ENCODE assay signal across 9 cellular contexts in the genomic region with DNA sequence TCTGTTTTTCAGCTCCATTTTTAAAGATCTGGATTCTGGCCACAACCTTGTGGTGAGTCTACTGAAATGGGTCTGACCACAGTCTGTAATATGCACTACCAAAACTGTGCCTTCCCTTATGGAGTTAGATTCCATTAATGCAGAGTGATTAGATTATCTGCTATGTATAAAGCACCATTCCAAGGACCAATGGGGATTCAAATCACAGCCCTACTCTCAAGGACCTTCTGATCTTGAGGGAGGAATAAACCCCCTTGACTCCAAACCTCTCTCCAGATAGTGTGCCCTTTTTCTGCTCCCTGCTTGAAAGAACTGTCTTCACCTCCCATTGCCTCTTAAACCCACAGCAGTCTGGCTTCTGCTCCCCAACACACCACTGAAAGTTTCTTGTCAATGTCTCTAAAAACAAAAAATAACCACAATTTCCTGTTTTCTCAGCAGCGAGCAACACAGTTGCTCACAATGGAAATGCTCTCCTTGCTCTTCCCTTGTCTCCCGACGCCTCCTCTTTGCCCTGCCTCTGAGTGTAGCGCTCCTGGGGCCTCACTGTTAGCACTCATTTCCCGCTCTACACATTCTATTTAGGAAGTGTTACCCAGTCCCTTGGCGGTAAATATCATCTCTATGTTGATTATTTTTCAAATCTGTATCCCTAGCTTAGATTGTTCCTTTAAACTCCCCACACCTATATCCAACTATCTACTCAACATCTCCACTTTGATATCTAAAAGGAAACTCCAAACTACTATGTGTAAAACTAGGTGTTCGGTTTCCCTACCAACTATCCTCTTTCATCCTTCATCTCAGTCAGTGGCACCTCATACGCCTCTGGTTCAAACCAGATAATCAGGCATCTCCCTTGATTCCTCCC. TPM values are rescaled to one million over a fixed set of nuclear protein-coding genes. Genes with fewer than 3 reads are reported as not detected.
A peak's percentile ranks its signal among the peaks of the same experiment; 100 is the strongest.
DNase-seq lines count a peak whose midpoint lies in the region; ATAC-seq, FAIRE-seq and TF ChIP-seq lines count a peak whose summit lies in the region.
"Had no signal": no experiment of that assay in that cellular context is flagged by ENCODE, and none has a peak within 500 bp of the region (broad histone marks: within the 10 kb centered on the region; RNA-seq: fewer than 3 reads in every experiment).

No MANE protein-coding gene starts in this region.

- H3K4me3 ChIP-seq in GM12865 (ENCODE audit: low read depth, low read length) = no peak overlapping the region
- H3K4me3 ChIP-seq in astrocyte of the spinal cord (ENCODE audit: low read depth, low read length) = no peak overlapping the region
- no peak overlapping the region for H3K4me3 ChIP-seq in HepG2 (replicated peaks in 1 of 3; ENCODE audit: insufficient read depth in 1 of 3, low read depth in 2 of 3, low read length in 3 of 3)

- no peak overlapping the region for H3K9ac ChIP-seq in HepG2 (ENCODE audit: insufficient read depth, low read depth, low read length)

- no peaks in the 10 kb centered on the region for H3K4me1 ChIP-seq in HepG2 (ENCODE audit: insufficient read depth, low read length)

- ATAC-seq in GM21447 (IDR thresholded peaks at IDR 0.05; ENCODE audit: unreplicated experiment) (peak; percentile 94), HepG2 (no peak)

- TF ChIP-seq EP300 in HepG2 (IDR thresholded peaks at IDR 0.05; ENCODE audit: low read depth in 2 of 2, low read length in 2 of 2) = no peak
- TF ChIP-seq EP300 in HepG2 (CRISPR knock-in tag; IDR thresholded peaks at IDR 0.05; ENCODE audit: borderline replicate concordance) = no peak

- H4K20me1 ChIP-seq in HepG2 (ENCODE audit: insufficient read depth, low read length) = no peaks in the 10 kb centered on the region

- no peak for TF ChIP-seq RAD21 in HepG2 (CRISPR knock-in tag; IDR thresholded peaks at IDR 0.05)

- H3K36me3 ChIP-seq in HepG2 (replicated peaks in 1 of 2; ENCODE audit: control insufficient read depth in 1 of 2, insufficient read depth in 2 of 2, low read length in 2 of 2) = no peaks in the 10 kb centered on the region

- no peak overlapping the region for H2AFZ ChIP-seq in HepG2 (ENCODE audit: low read length)

- no peaks in the 10 kb centered on the region for H3K27me3 ChIP-seq in HepG2 (ENCODE audit: control insufficient read depth in 1 of 2, insufficient read depth in 2 of 2, low read length in 2 of 2)

- no peak overlapping the region for H3K4me2 ChIP-seq in HepG2 (ENCODE audit: low read depth, low read length)

- DNase-seq in GM12865 (ENCODE audit: low read depth) (peak; percentile 75), HT1080 (ENCODE audit: low read depth) (peak; percentile 29), astrocyte of the spinal cord (ENCODE audit: low read depth, low spot score) (peak; percentile 83), DMS53 treated with DMSO at 0.1 percent for 48 hours (lab: John Stamatoyannopoulos, UW; ENCODE audit: unreplicated experiment) (no peak), HuH-7 (ENCODE audit: low spot score) (no peak), LoVo (ENCODE audit: low spot score) (no peak), HepG2 (ENCODE audit: low spot score) (no peak)

- no peaks in the 10 kb centered on the region for H3K79me2 ChIP-seq in HepG2 (ENCODE audit: insufficient read depth, low read length)

- TF ChIP-seq POLR2A in HepG2 (IDR thresholded peaks at IDR 0.05; ENCODE audit: insufficient read depth in 1 of 2, low read depth in 2 of 2, low read length in 2 of 2) = no peak

- no peak for TF ChIP-seq CTCF in GM12865 (IDR thresholded peaks at IDR 0.05; ENCODE audit: insufficient read depth, low read depth, low read length, missing control alignments)
- no peak for TF ChIP-seq CTCF in astrocyte of the spinal cord (IDR thresholded peaks at IDR 0.05; ENCODE audit: low read depth, low read length)
- no peak for TF ChIP-seq CTCF in HepG2 (CRISPR knock-in tag; IDR thresholded peaks at IDR 0.05)

- under 1% methylated on average over 8 of the region's 8 CpGs for WGBS in HepG2 (ENCODE audit: low lambda C conversion rate)

- POLR2A ChIA-PET in HepG2 (lab: Yijun Ruan, JAX) = no interaction called here

- no TSS peak for BruUV-seq in HepG2 (replicated peaks; lab: Mats Ljungman, UMichigan)

- in situ Hi-C loops in astrocyte of the spinal cord (cut with HindIII; ENCODE audit: low sequenced_read_pairs) (no loop called here), HepG2 (cut with HindIII; ENCODE audit: extremely low pct_ligation_motif_present, low pct_unique_long_range_greater_than_20kb) (no loop called here)

- CTCF ChIA-PET in HepG2 (lab: Yijun Ruan, JAX; ENCODE audit: low intra/inter-chr PET ratio, low total read pairs) = no interaction called here

- no peaks in the 10 kb centered on the region for H3K9me3 ChIP-seq in HepG2 (ENCODE audit: low read length)

- no peak overlapping the region for H3K27ac ChIP-seq in HepG2 (ENCODE audit: extremely low read length, insufficient read depth, low read length)

- intact Hi-C loops in HepG2 (cut with micrococcal nuclease; ENCODE audit: unreplicated experiment) = no loop called here

- FAIRE-seq in HepG2 (lab: Jason Lieb, UNC) = no peak
- FAIRE-seq: endometrium had no signal

TF ChIP-seq in HepG2, 621 proteins besides CTCF, POLR2A, EP300 and RAD21 (continues in another document):
- TF ChIP-seq ZNF83 (CRISPR knock-in tag; IDR thresholded peaks at IDR 0.05; ENCODE audit: borderline replicate concordance) = no peak
- no peak for TF ChIP-seq ZNF644 (CRISPR knock-in tag; IDR thresholded peaks at IDR 0.05; ENCODE audit: low read depth)

RNA-seq across cellular contexts. Expression of a gene that starts 13.6 kb away (rescaled TPM):
- total RNA-seq in HT1080 (2014; rRNA removed; shearing (Covaris generic)) = 10.5 and 15.3 TPM in 2 replicates
- 10.0 and 10.7 TPM in 2 replicates for polyA plus RNA-seq in HT1080 (2015; cell fraction: cytosol; rRNA removed)
- polyA plus RNA-seq in HT1080 (2015; cell fraction: nucleus; rRNA removed) = 23.8 and 28.1 TPM in 2 replicates
- total RNA-seq in HepG2 (2016; rRNA removed; fragmentation: Illumina TruSeq; extraction: Trizol) = 0.11 TPM in 1 of 2 replicates, not detected in the other
- total RNA-seq in HepG2 (2016; cell fraction: cytosol; rRNA removed; fragmentation: Illumina TruSeq; extraction: Trizol; ENCODE audit: low read depth) = not detected in 2 replicates
- not detected in 2 replicates for total RNA-seq in HepG2 (2016; cell fraction: insoluble cytoplasmic fraction; rRNA removed; fragmentation: Illumina TruSeq; extraction: Trizol)
- not detected in 2 replicates for total RNA-seq in HepG2 (2016; cell fraction: membrane; rRNA removed; fragmentation: Illumina TruSeq; extraction: Trizol)
- total RNA-seq in HepG2 (2016; cell fraction: nucleus; rRNA removed; fragmentation: Illumina TruSeq; extraction: Trizol) = not detected in 2 replicates
- 0.13 and 0.42 TPM in 2 replicates for polyA plus RNA-seq in HepG2 (2011; rRNA removed)
- 0.06 and 0.12 TPM in 2 replicates for polyA plus RNA-seq in HepG2 (2011; cell fraction: cytosol; rRNA removed)
- 0.33 and 0.39 TPM in 2 replicates for polyA plus RNA-seq in HepG2 (2011; cell fraction: nucleus; rRNA removed)
- polyA plus RNA-seq in HepG2 (2012) = 0.21 TPM in 1 of 2 replicates, not detected in the other
- not detected in 2 replicates for polyA plus RNA-seq in HepG2 (2016; cell fraction: cytosol; fragmentation: Illumina TruSeq; extraction: Trizol; ENCODE audit: low read depth)
- polyA plus RNA-seq in HepG2 (2016; cell fraction: insoluble cytoplasmic fraction; fragmentation: Illumina TruSeq; extraction: Trizol; ENCODE audit: low read depth) = not detected in 2 replicates
- polyA plus RNA-seq in HepG2 (2016; cell fraction: membrane; fragmentation: Illumina TruSeq; extraction: Trizol; ENCODE audit: low read depth) = not detected in 2 replicates
- not detected in 2 replicates for polyA plus RNA-seq in HepG2 (2016; cell fraction: nucleus; fragmentation: Illumina TruSeq; extraction: Trizol; ENCODE audit: insufficient read depth, low read depth)
- polyA minus RNA-seq in HepG2 (2011; rRNA and poly(A)+ RNA removed; ENCODE audit: low replicate concordance) = 61.8 TPM in 1 of 2 replicates, not detected in the other
- polyA minus RNA-seq in HepG2 (2011; cell fraction: cytosol; rRNA and poly(A)+ RNA removed) = 0.26 and 0.49 TPM in 2 replicates
- polyA minus RNA-seq in HepG2 (2011; cell fraction: nucleus; rRNA and poly(A)+ RNA removed) = 0.26 TPM in 1 of 2 replicates, not detected in the other

RNA-seq across cellular contexts. Expression of a gene that starts 45.6 kb away (rescaled TPM):
- 6.1 and 6.4 TPM in 2 replicates for total RNA-seq in HT1080 (2014; rRNA removed; shearing (Covaris generic))
- polyA plus RNA-seq in HT1080 (2015; cell fraction: cytosol; rRNA removed) = 7.3 and 9.1 TPM in 2 replicates
- 12.2 and 13.1 TPM in 2 replicates for polyA plus RNA-seq in HT1080 (2015; cell fraction: nucleus; rRNA removed)
- not detected in 2 replicates for total RNA-seq in HepG2 (2016; rRNA removed; fragmentation: Illumina TruSeq; extraction: Trizol)
- total RNA-seq in HepG2 (2016; cell fraction: cytosol; rRNA removed; fragmentation: Illumina TruSeq; extraction: Trizol; ENCODE audit: low read depth) = not detected in 2 replicates
- not detected in 2 replicates for total RNA-seq in HepG2 (2016; cell fraction: insoluble cytoplasmic fraction; rRNA removed; fragmentation: Illumina TruSeq; extraction: Trizol)
- total RNA-seq in HepG2 (2016; cell fraction: membrane; rRNA removed; fragmentation: Illumina TruSeq; extraction: Trizol) = not detected in 2 replicates
- total RNA-seq in HepG2 (2016; cell fraction: nucleus; rRNA removed; fragmentation: Illumina TruSeq; extraction: Trizol) = not detected in 2 replicates
- polyA plus RNA-seq in HepG2 (2011; rRNA removed) = not detected in 2 replicates
- polyA plus RNA-seq in HepG2 (2011; cell fraction: cytosol; rRNA removed) = not detected in 2 replicates
- polyA plus RNA-seq in HepG2 (2011; cell fraction: nucleus; rRNA removed) = not detected in 2 replicates
- not detected in 2 replicates for polyA plus RNA-seq in HepG2 (2012)
- not detected in 2 replicates for polyA plus RNA-seq in HepG2 (2016; cell fraction: cytosol; fragmentation: Illumina TruSeq; extraction: Trizol; ENCODE audit: low read depth)
- not detected in 2 replicates for polyA plus RNA-seq in HepG2 (2016; cell fraction: insoluble cytoplasmic fraction; fragmentation: Illumina TruSeq; extraction: Trizol; ENCODE audit: low read depth)
- not detected in 2 replicates for polyA plus RNA-seq in HepG2 (2016; cell fraction: membrane; fragmentation: Illumina TruSeq; extraction: Trizol; ENCODE audit: low read depth)
- not detected in 2 replicates for polyA plus RNA-seq in HepG2 (2016; cell fraction: nucleus; fragmentation: Illumina TruSeq; extraction: Trizol; ENCODE audit: insufficient read depth, low read depth)
- 44.2 TPM in 1 of 2 replicates, not detected in the other for polyA minus RNA-seq in HepG2 (2011; rRNA and poly(A)+ RNA removed; ENCODE audit: low replicate concordance)
- 0.18 and 0.20 TPM in 2 replicates for polyA minus RNA-seq in HepG2 (2011; cell fraction: cytosol; rRNA and poly(A)+ RNA removed)
- 0.13 and 0.25 TPM in 2 replicates for polyA minus RNA-seq in HepG2 (2011; cell fraction: nucleus; rRNA and poly(A)+ RNA removed)

Comparison
In these comparisons a context has a peak if more than half of its experiments do, and no peak if none do; other contexts are left out.
1. DNase-seq: peak in GM12865 (single experiment), HT1080 (single experiment) and astrocyte of the spinal cord (single experiment); none in DMS53 treated with DMSO at 0.1 percent for 48 hours (single experiment), HuH-7 (single experiment), LoVo (single experiment) and HepG2 (single experiment).